In genomic region chr10:28906440-28906839, GRCh38 we compare ENCODE assay signal across 28 cellular contexts.
DNase-seq lines count a peak whose midpoint lies in the region; ATAC-seq and TF ChIP-seq lines count a peak whose summit lies in the region.
"Had no signal": no experiment of that assay in that cellular context is flagged by ENCODE, and none has a peak within 500 bp of the region (broad histone marks: within the 10 kb centered on the region; RNA-seq: fewer than 3 reads in every experiment).

No MANE protein-coding gene starts in this region.

- WGBS in mammary epithelial cell (ENCODE audit: low coverage, missing lambda C conversion rate) = 35% methylated on average over 4 of the region's 4 CpGs
- whole genome bisulfite sequencing in smooth muscle cell (ENCODE audit: low lambda C conversion rate) = 81% methylated on average over 4 of the region's 4 CpGs
- 47 to 68% (median 55%) methylated on average over 4 of the region's 4 CpGs for WGBS in stomach, 5 donors

- H3K27ac ChIP-seq in mammary epithelial cell (ENCODE audit: insufficient read depth, low read depth, low read length) (no peak overlapping the region), fibroblast of lung (ENCODE audit: insufficient read depth, low read length) (no peak overlapping the region), smooth muscle cell (ENCODE audit: low read depth) (peak overlapping the region; percentile 51), stomach (no peak overlapping the region)
- H3K27ac ChIP-seq: 22Rv1, cardiac muscle cell, gastrocnemius medialis, tibial artery, WERI-Rb-1 had no signal

- H3F3A ChIP-seq in smooth muscle cell (ENCODE audit: low read depth) = peaks cover 16% of the 10 kb centered on the region

- H3K36me3 ChIP-seq in mammary epithelial cell (ENCODE audit: insufficient read depth, low read length) = no peaks in the 10 kb centered on the region
- no peaks in the 10 kb centered on the region for H3K36me3 ChIP-seq in fibroblast of lung (ENCODE audit: control insufficient read depth, insufficient read depth, low read length)
- no peaks in the 10 kb centered on the region for H3K36me3 ChIP-seq in smooth muscle cell (ENCODE audit: low read depth)
- no peaks in the 10 kb centered on the region for H3K36me3 ChIP-seq in stomach
- H3K36me3 ChIP-seq: cardiac muscle cell, gastrocnemius medialis, tibial artery, WERI-Rb-1 had no signal

- TF ChIP-seq CTCF in mammary epithelial cell (conservative IDR thresholded peaks at IDR 0.05 in 1 of 2, IDR thresholded peaks at IDR 0.05 in 1 of 2; ENCODE audit: extremely low read depth in 1 of 2, insufficient read depth in 1 of 2, low read depth in 1 of 2, low read length in 2 of 2) = no peak
- no peak for TF ChIP-seq CTCF in MCF 10A (IDR thresholded peaks at IDR 0.05; ENCODE audit: unreplicated experiment)
- no peak for TF ChIP-seq CTCF in fibroblast of lung (conservative IDR thresholded peaks at IDR 0.05 in 1 of 2, IDR thresholded peaks at IDR 0.05 in 1 of 2; ENCODE audit: low read depth in 1 of 2, low read length in 2 of 2)
- TF ChIP-seq CTCF in smooth muscle cell (IDR thresholded peaks at IDR 0.05; ENCODE audit: borderline replicate concordance, insufficient read depth, poor library complexity, severe bottlenecking) = no peak
- no peak for TF ChIP-seq CTCF in stomach (IDR thresholded peaks at IDR 0.05)

- peaks cover 12% of the 10 kb centered on the region for H3K4me1 Mint-ChIP-seq in MCF 10A (ENCODE audit: insufficient read depth, unreplicated experiment)
- H3K4me1 Mint-ChIP-seq: activated CD4-positive, alpha-beta T cell treated with anti-CD3 and anti-CD28 coated beads, Interleukin-2, amount 10 ng/mL, durations not matched to agents 24 days and 14 days; activated naive CD4-positive, alpha-beta T cell treated with anti-CD3 and anti-CD28 coated beads, Interleukin-2, amount 10 ng/mL, durations not matched to agents 7 days and 5 days; immature natural killer cell had no signal

- H3K27ac Mint-ChIP-seq in MCF 10A (ENCODE audit: low read depth, unreplicated experiment) = no peak overlapping the region
- H3K27ac Mint-ChIP-seq: activated CD4-positive, alpha-beta T cell treated with anti-CD3 and anti-CD28 coated beads, Interleukin-2, amount 10 ng/mL, durations not matched to agents 24 days and 14 days; activated naive CD4-positive, alpha-beta T cell treated with anti-CD3 and anti-CD28 coated beads, Interleukin-2, amount 10 ng/mL, durations not matched to agents 7 days and 5 days; immature natural killer cell had no signal

- TF ChIP-seq EP300 in stomach (IDR thresholded peaks at IDR 0.05) = no peak

- TF ChIP-seq POLR2A in stomach (IDR thresholded peaks at IDR 0.05) = no peak

- no peaks in the 10 kb centered on the region for H3K9me3 Mint-ChIP-seq in MCF 10A (ENCODE audit: unreplicated experiment)
- H3K9me3 Mint-ChIP-seq: activated naive CD4-positive, alpha-beta T cell treated with anti-CD3 and anti-CD28 coated beads, Interleukin-2, amount 10 ng/mL, durations not matched to agents 7 days and 5 days; immature natural killer cell had no signal

- no peaks in the 10 kb centered on the region for H3K9me3 ChIP-seq in mammary epithelial cell (replicated peaks; ENCODE audit: insufficient read depth, low read length)
- H3K9me3 ChIP-seq in fibroblast of lung (ENCODE audit: control insufficient read depth, insufficient read depth, low read depth, low read length) = no peaks in the 10 kb centered on the region
- no peaks in the 10 kb centered on the region for H3K9me3 ChIP-seq in smooth muscle cell (replicated peaks; ENCODE audit: low read depth)
- H3K9me3 ChIP-seq in stomach = no peaks in the 10 kb centered on the region
- H3K9me3 ChIP-seq: gastrocnemius medialis, tibial artery had no signal

- H2AFZ ChIP-seq in mammary epithelial cell (ENCODE audit: low read depth, low read length) = peak overlapping the region; percentile 35
- H2AFZ ChIP-seq in fibroblast of lung (ENCODE audit: low read length) = no peak overlapping the region
- peak overlapping the region; percentile 32 for H2AFZ ChIP-seq in smooth muscle cell (ENCODE audit: low read depth)

- no peaks in the 10 kb centered on the region for H3K36me3 Mint-ChIP-seq in MCF 10A (ENCODE audit: insufficient read depth, unreplicated experiment)
- H3K36me3 Mint-ChIP-seq: activated naive CD4-positive, alpha-beta T cell treated with anti-CD3 and anti-CD28 coated beads, Interleukin-2, amount 10 ng/mL, durations not matched to agents 7 days and 5 days; immature natural killer cell had no signal

- H3K27me3 Mint-ChIP-seq in MCF 10A (ENCODE audit: insufficient read depth, unreplicated experiment) = no peaks in the 10 kb centered on the region
- H3K27me3 Mint-ChIP-seq: activated CD4-positive, alpha-beta T cell treated with anti-CD3 and anti-CD28 coated beads, Interleukin-2, amount 10 ng/mL, durations not matched to agents 24 days and 14 days; activated naive CD4-positive, alpha-beta T cell treated with anti-CD3 and anti-CD28 coated beads, Interleukin-2, amount 10 ng/mL, durations not matched to agents 7 days and 5 days had no signal

- dilution Hi-C loops in mammary epithelial cell (cut with HindIII; ENCODE audit: low sequenced_read_pairs) = no loop called here

- H3K9ac ChIP-seq in mammary epithelial cell (ENCODE audit: insufficient read depth, low read length) = no peak overlapping the region
- no peak overlapping the region for H3K9ac ChIP-seq in fibroblast of lung (ENCODE audit: insufficient read depth, low read length)
- H3K9ac ChIP-seq in smooth muscle cell (ENCODE audit: low read depth) = no peak overlapping the region

- no peak for DNase-seq in mammary epithelial cell
- DNase-seq in MCF 10A (ENCODE audit: unreplicated experiment) = no peak
- DNase-seq in RPMI7951 (ENCODE audit: low read depth) = peak; percentile 26
- peak; percentile 60 to 63 for DNase-seq in fibroblast of lung (ENCODE audit: low read depth in 2 of 2)
- no peak for DNase-seq in smooth muscle cell (lab: John Stamatoyannopoulos, UW; ENCODE audit: unreplicated experiment)
- no peak for DNase-seq in NCI-H2081 (lab: John Stamatoyannopoulos, UW)
- DNase-seq in stomach = no peak
- DNase-seq: activated CD4-positive, alpha-beta T cell treated with anti-CD3 and anti-CD28 coated beads, Interleukin-2, amount 10 ng/mL, durations not matched to agents 24 days and 14 days; activated naive CD4-positive, alpha-beta T cell treated with anti-CD3 and anti-CD28 coated beads, Interleukin-2, amount 10 ng/mL, durations not matched to agents 7 days and 5 days; amygdala; cortex of kidney; DMS53; gastrocnemius medialis; GDM1; H7; hippocampal formation; immature natural killer cell; mesendoderm; NCI-H1105 treated with DMSO at 0.1 percent for 48 hours; NCI-H2029 treated with DMSO at 0.1 percent for 48 hours; occipital lobe; tibial artery; WERI-Rb-1 had no signal

- H3K4me2 ChIP-seq in mammary epithelial cell (ENCODE audit: insufficient read depth, low read depth, low read length) (no peak overlapping the region), fibroblast of lung (ENCODE audit: extremely low read depth, insufficient read depth, low read length) (no peak overlapping the region), smooth muscle cell (peak overlapping the region; percentile 40)

- POLR2A ChIA-PET in MCF 10A (lab: Yijun Ruan, JAX) = no interaction called here

- no peak for ATAC-seq in GM19328 (IDR thresholded peaks at IDR 0.05; ENCODE audit: unreplicated experiment)
- ATAC-seq: esophagus mucosa, gastrocnemius medialis, left lobe of liver had no signal

- CTCF ChIA-PET in mammary epithelial cell (lab: Charles Lee; ENCODE audit: low non-redundant PET) = no interaction called here
- CTCF ChIA-PET in MCF 10A (lab: Yijun Ruan, JAX) = interaction anchor here (0.9 kb wide), 1 partner anchor 37 kb away, joined by 3 read pairs; no protein-coding TSS in a partner anchor

- H4K20me1 ChIP-seq in mammary epithelial cell (ENCODE audit: insufficient read depth, low read length) = no peaks in the 10 kb centered on the region
- no peaks in the 10 kb centered on the region for H4K20me1 ChIP-seq in fibroblast of lung (ENCODE audit: control insufficient read depth, extremely low read depth, insufficient read depth, low read length)
- H4K20me1 ChIP-seq in smooth muscle cell (ENCODE audit: low read depth) = no peaks in the 10 kb centered on the region

- H3K79me2 ChIP-seq in mammary epithelial cell (ENCODE audit: insufficient read depth, low read length) (no peaks in the 10 kb centered on the region), fibroblast of lung (ENCODE audit: control insufficient read depth, insufficient read depth, low read length) (no peaks in the 10 kb centered on the region), smooth muscle cell (ENCODE audit: low read depth) (no peaks in the 10 kb centered on the region)

- no peaks in the 10 kb centered on the region for H3K27me3 ChIP-seq in mammary epithelial cell (ENCODE audit: insufficient read depth, low read length)
- H3K27me3 ChIP-seq in fibroblast of lung (ENCODE audit: control insufficient read depth, insufficient read depth, low read length) = no peaks in the 10 kb centered on the region
- H3K27me3 ChIP-seq in smooth muscle cell (ENCODE audit: low read depth) = no peaks in the 10 kb centered on the region
- no peaks in the 10 kb centered on the region for H3K27me3 ChIP-seq in stomach
- H3K27me3 ChIP-seq: cardiac muscle cell, gastrocnemius medialis, tibial artery had no signal

- in situ Hi-C loops in mammary epithelial cell (cut with MboI; ENCODE audit: low sequenced_read_pairs in 2 of 2) = no loop called here

- BruUV-seq in mammary epithelial cell (replicated peaks; lab: Mats Ljungman, UMichigan) (no TSS peak), MCF 10A (replicated peaks; lab: Mats Ljungman, UMichigan) (no TSS peak)

- intact Hi-C loops in mammary epithelial cell (cut with micrococcal nuclease) (no loop called here), MCF 10A (cut with micrococcal nuclease) (no loop called here), stomach (cut with DNase I; ENCODE audit: low total_unique reads) (no loop called here)

- no peaks in the 10 kb centered on the region for H3K4me1 ChIP-seq in mammary epithelial cell (ENCODE audit: insufficient read depth, low read length)
- H3K4me1 ChIP-seq in fibroblast of lung (ENCODE audit: control insufficient read depth, extremely low read depth, insufficient read depth, low read length) = no peaks in the 10 kb centered on the region
- no peaks in the 10 kb centered on the region for H3K4me1 ChIP-seq in smooth muscle cell (ENCODE audit: low read depth)
- peaks cover 0 to 10% (median 0%) of the 10 kb centered on the region in 4 donors for H3K4me1 ChIP-seq in stomach
- H3K4me1 ChIP-seq: gastrocnemius medialis had no signal

- H3K4me3 ChIP-seq in mammary epithelial cell (replicated peaks in 1 of 3; ENCODE audit: insufficient read depth in 1 of 3, low read depth in 2 of 3, low read length in 3 of 3) = no peak overlapping the region
- no peak overlapping the region for H3K4me3 ChIP-seq in fibroblast of lung (replicated peaks in 1 of 4; ENCODE audit: control extremely low read depth in 1 of 4, insufficient read depth in 1 of 4, low read depth in 3 of 4, low read length in 4 of 4)
- H3K4me3 ChIP-seq in smooth muscle cell = no peak overlapping the region
- H3K4me3 ChIP-seq in stomach = no peak overlapping the region
- H3K4me3 ChIP-seq: cardiac muscle cell, gastrocnemius medialis, tibial artery had no signal

- H3K4me3 Mint-ChIP-seq in MCF 10A (ENCODE audit: unreplicated experiment) = no peak overlapping the region
- H3K4me3 Mint-ChIP-seq: activated CD4-positive, alpha-beta T cell treated with anti-CD3 and anti-CD28 coated beads, Interleukin-2, amount 10 ng/mL, durations not matched to agents 24 days and 14 days; activated naive CD4-positive, alpha-beta T cell treated with anti-CD3 and anti-CD28 coated beads, Interleukin-2, amount 10 ng/mL, durations not matched to agents 7 days and 5 days; immature natural killer cell had no signal

Comparison
In these comparisons a context has a peak if more than half of its experiments do, and no peak if none do; other contexts are left out.
1. DNase-seq: peak in RPMI7951 (single experiment) and fibroblast of lung (2 of 2); none in mammary epithelial cell (single experiment), MCF 10A (single experiment), smooth muscle cell (single experiment), NCI-H2081 (0 of 2) and stomach (single experiment).